8 cellular contexts compared by ENCODE assay signal in genomic region chr11:35029979-35030378, GRCh38.
A peak's percentile ranks its signal among the peaks of the same experiment; 100 is the strongest.
DNase-seq lines count a peak whose midpoint lies in the region; ATAC-seq and TF ChIP-seq lines count a peak whose summit lies in the region.

No MANE protein-coding gene starts in this region.

- H3K4me1 Mint-ChIP-seq in naive B cell (peaks cover 16 to 24% (median 24%) of the 10 kb centered on the region in 3 donors), endothelial cell (ENCODE audit: unreplicated experiment) (peaks cover 12% of the 10 kb centered on the region)

- H3K9me3 ChIP-seq in BLaER1 treated with 17β-estradiol and CSF1 and Interleukin-3, amounts not matched to agents 10 nM and 100 nM (replicated peaks in 1 of 11): peaks cover 19 to 88% (median 70%) of the 10 kb centered on the region in 11 experiments

- H3K9me3 Mint-ChIP-seq in naive B cell (peaks cover under 1 to 9% (median 2%) of the 10 kb centered on the region in 7 donors), endothelial cell (ENCODE audit: unreplicated experiment) (no peaks in the 10 kb centered on the region)

- H3K27me3 ChIP-seq in BLaER1 treated with 17β-estradiol and CSF1 and Interleukin-3, amounts not matched to agents 10 nM and 100 nM: no peaks in the 10 kb centered on the region

- H3K4me3 Mint-ChIP-seq in naive B cell: peak overlapping the region in 1 of 8 donors; percentile 40
- H3K4me3 Mint-ChIP-seq in endothelial cell (ENCODE audit: unreplicated experiment): no peak overlapping the region

- ATAC-seq in GM19395 (IDR thresholded peaks at IDR 0.05; ENCODE audit: unreplicated experiment) (peak; percentile 84), HG03442 (IDR thresholded peaks at IDR 0.05; ENCODE audit: unreplicated experiment) (peak; percentile 77), naive B cell (ENCODE audit: low read depth in 2 of 2) (peak; percentile 52 to 63)

- H3K36me3 Mint-ChIP-seq in naive B cell: peaks cover 0 to 2% of the 10 kb centered on the region in 2 donors
- H3K36me3 Mint-ChIP-seq in endothelial cell (ENCODE audit: low read depth, unreplicated experiment): peaks cover 6% of the 10 kb centered on the region

- peaks cover 31 to 80% (median 57%) of the 10 kb centered on the region in 10 experiments for H3K4me1 ChIP-seq in BLaER1 treated with 17β-estradiol and CSF1 and Interleukin-3, amounts not matched to agents 10 nM and 100 nM

- peak overlapping the region; percentile 56 to 96 (median 72); a peak in 18 of 22 replicates for H3K27ac ChIP-seq in BLaER1 treated with 17β-estradiol and CSF1 and Interleukin-3, amounts not matched to agents 10 nM and 100 nM

- no peaks in the 10 kb centered on the region for H3K27me3 Mint-ChIP-seq in naive B cell
- H3K27me3 Mint-ChIP-seq in endothelial cell (ENCODE audit: unreplicated experiment): peaks cover 3% of the 10 kb centered on the region

- H3K4me2 ChIP-seq in BLaER1 treated with 17β-estradiol and CSF1 and Interleukin-3, amounts not matched to agents 10 nM and 100 nM: peak overlapping the region; percentile 38 to 80 (median 74)

- H3K27ac Mint-ChIP-seq in naive B cell: peak overlapping the region in 2 of 6 donors; percentile 19 to 62
- H3K27ac Mint-ChIP-seq in endothelial cell (ENCODE audit: unreplicated experiment): no peak overlapping the region

- peak overlapping the region in 6 of 11 experiments; percentile 6 to 82 (median 66); a peak in 10 of 22 replicates for H3K9ac ChIP-seq in BLaER1 treated with 17β-estradiol and CSF1 and Interleukin-3, amounts not matched to agents 10 nM and 100 nM

- H3K36me3 ChIP-seq in BLaER1 treated with 17β-estradiol and CSF1 and Interleukin-3, amounts not matched to agents 10 nM and 100 nM: peaks cover 0 to 7% (median 0%) of the 10 kb centered on the region in 11 experiments; a peak in 2 of 22 replicates

- peak; percentile 18 to 28 for DNase-seq in activated CD4-positive, alpha-beta T cell treated with anti-CD3 and anti-CD28 coated beads, Interleukin-2, amount 50 U/mL, for 4 hours
- DNase-seq in naive B cell (no peak), endothelial cell (ENCODE audit: low spot score) (no peak), hypothalamus (lab: John Stamatoyannopoulos, UW) (no peak), GM10266 (ENCODE audit: extremely low spot score) (no peak)

- TF ChIP-seq CTCF in endothelial cell (IDR thresholded peaks at IDR 0.05; ENCODE audit: unreplicated experiment): no peak
- TF ChIP-seq CTCF in GM10266 (IDR thresholded peaks at IDR 0.05; ENCODE audit: control insufficient read depth, insufficient read depth, low read depth, missing control alignments): no peak

- H3K4me3 ChIP-seq in BLaER1 treated with 17β-estradiol and CSF1 and Interleukin-3, amounts not matched to agents 10 nM and 100 nM: 0 out of 20 replicates have a peak overlapping the region, but pooled peaks of 1 of the 10 experiments have one; percentile 17

- H4K20me1 ChIP-seq in BLaER1 treated with 17β-estradiol and CSF1 and Interleukin-3, amounts not matched to agents 10 nM and 100 nM: no peaks in the 10 kb centered on the region

Comparison
In these comparisons a context has a peak if more than half of its experiments do, and no peak if none do; other contexts are left out.
1. DNase-seq: peak in activated CD4-positive, alpha-beta T cell treated with anti-CD3 and anti-CD28 coated beads, Interleukin-2, amount 50 U/mL, for 4 hours (2 of 2); none in naive B cell (single experiment), endothelial cell (single experiment), hypothalamus (0 of 51) and GM10266 (single experiment).
2. Peak in every context shown above with its lines, with median percentiles within 50 percentile points of each other: ATAC-seq.